14 cellular contexts compared by ENCODE assay signal in genomic region chr17:79325707-79326106, GRCh38.
DNase-seq lines count a peak whose midpoint lies in the region; ATAC-seq lines count a peak whose summit lies in the region.
"Had no signal": no experiment of that assay in that cellular context is flagged by ENCODE, and none has a peak within 500 bp of the region (broad histone marks: within the 10 kb centered on the region; RNA-seq: fewer than 3 reads in every experiment).

No MANE protein-coding gene starts in this region.

- DNase-seq in A172 (ENCODE audit: low spot score) (peak; percentile 23), H7 (peak; percentile 86), SK-MEL-5 (ENCODE audit: low read depth, low spot score) (peak; percentile 37), iPS-NIHi11 (ENCODE audit: low spot score) (peak; percentile 84), cerebellar cortex (ENCODE audit: low spot score) (no peak)
- no peak for DNase-seq in effector CD8-positive, alpha-beta T cell (lab: John Stamatoyannopoulos, UW)
- DNase-seq: activated T-cell treated with anti-CD3 and anti-CD28 coated beads, Interleukin-2, amount 50 U/mL, for 1 hour; NCI-H1436; NCI-H69; SIG-M5; stimulated activated CD4-positive, alpha-beta T cell treated with anti-CD3 and anti-CD28 coated beads, Interleukin-4, amount 100 ng/mL, for 24 hours; stimulated activated naive CD4-positive, alpha-beta T cell treated with Interleukin-2 at 50 U/mL for 16 hours had no signal

- ATAC-seq in HG03159 (IDR thresholded peaks at IDR 0.05; ENCODE audit: unreplicated experiment) (no peak), HG03565 (IDR thresholded peaks at IDR 0.05; ENCODE audit: unreplicated experiment) (no peak)

- in situ Hi-C loops in SK-MEL-5 (cut with HindIII; ENCODE audit: low pct_unique_long_range_greater_than_20kb, low sequenced_read_pairs), result no loop called here

- no peak overlapping the region for H3K4me3 ChIP-seq in H7 (ENCODE audit: insufficient read depth, low read depth, low read length)

- H3K36me3 ChIP-seq in H7 (replicated peaks; ENCODE audit: control insufficient read depth, insufficient read depth, low read length), result no peaks in the 10 kb centered on the region

- H3K27me3 ChIP-seq in H7 (ENCODE audit: control insufficient read depth, insufficient read depth, low read length), result no peaks in the 10 kb centered on the region; the same call in 1 of the 2 replicates

Comparison
In these comparisons a context has a peak if more than half of its experiments do, and no peak if none do; other contexts are left out.
1. DNase-seq: peak in A172 (single experiment), H7 (single experiment), SK-MEL-5 (single experiment) and iPS-NIHi11 (single experiment); none in effector CD8-positive, alpha-beta T cell (single experiment) and cerebellar cortex (single experiment).